7 cellular contexts compared by ENCODE assay signal in the genomic region with DNA sequence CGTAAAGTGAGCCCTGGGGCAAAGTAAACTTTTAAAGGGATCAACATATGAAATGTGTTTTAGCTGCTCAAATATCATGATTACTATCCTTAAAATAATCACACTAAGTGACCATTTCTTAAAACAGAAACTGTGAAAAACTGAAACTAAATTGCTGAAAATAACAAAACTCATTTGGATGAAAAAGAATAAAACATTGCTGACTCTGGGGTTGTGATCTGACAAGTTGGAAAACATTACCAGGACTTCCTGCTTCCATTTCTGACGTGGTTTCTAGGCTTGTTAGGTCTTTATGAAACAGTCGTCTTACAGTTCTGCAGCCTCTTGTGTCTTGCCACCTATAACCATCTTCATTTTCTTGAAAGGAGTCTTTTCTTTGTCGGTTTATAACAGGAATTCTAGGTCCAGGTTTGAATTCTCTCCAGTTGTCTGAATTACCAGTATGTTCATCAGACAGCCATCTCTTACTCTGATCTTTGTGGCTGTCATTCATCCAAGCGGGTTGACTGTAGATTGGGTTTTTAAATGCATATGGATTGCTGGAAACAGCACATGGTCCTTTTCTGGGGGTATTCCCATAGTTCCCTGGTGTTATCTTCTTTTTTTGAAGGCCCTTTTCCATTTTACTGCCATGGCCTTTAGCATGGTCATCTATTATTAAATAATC. TPM values are rescaled to one million over a fixed set of nuclear protein-coding genes. Genes with fewer than 3 reads are reported as not detected.
A peak's percentile ranks its signal among the peaks of the same experiment; 100 is the strongest.
DNase-seq lines count a peak whose midpoint lies in the region; ATAC-seq, FAIRE-seq and TF ChIP-seq lines count a peak whose summit lies in the region.

No MANE protein-coding gene starts in this region.

- no peak for TF ChIP-seq CTCF in epithelial cell of proximal tubule (conservative IDR thresholded peaks at IDR 0.05; ENCODE audit: low read depth, low read length)
- no peak for TF ChIP-seq CTCF in D721Med (IDR thresholded peaks at IDR 0.05; ENCODE audit: insufficient read depth, missing control alignments)

- H3K27me3 ChIP-seq in skeletal muscle satellite cell (ENCODE audit: control insufficient read depth, insufficient read depth, low read length), result no peaks in the 10 kb centered on the region

- ATAC-seq in GM21529 (IDR thresholded peaks at IDR 0.05; ENCODE audit: unreplicated experiment), result peak; percentile 20

- peak overlapping the region; percentile 78 for H3K4me2 ChIP-seq in skeletal muscle satellite cell (ENCODE audit: low read length)

- H3K4me1 ChIP-seq in skeletal muscle satellite cell (ENCODE audit: control insufficient read depth, insufficient read depth, low read length), result peaks cover 20% of the 10 kb centered on the region

- H3K9me3 ChIP-seq in skeletal muscle satellite cell (replicated peaks; ENCODE audit: low read length), result no peaks in the 10 kb centered on the region

- H3K4me3 ChIP-seq in epithelial cell of proximal tubule (ENCODE audit: low read depth, low read length) (peak overlapping the region; percentile 98), skeletal muscle satellite cell (ENCODE audit: low read length) (peak overlapping the region; percentile 92)

- H3K9ac ChIP-seq in skeletal muscle satellite cell (ENCODE audit: low read depth, low read length), result peak overlapping the region; percentile 96

- no peak for FAIRE-seq in D721Med (lab: Jason Lieb, UNC)

- peaks cover 26% of the 10 kb centered on the region for H3K36me3 ChIP-seq in skeletal muscle satellite cell (ENCODE audit: insufficient read depth, low read length)

- DNase-seq in RPMI8226, result peak; percentile 38
- DNase-seq in epithelial cell of proximal tubule (ENCODE audit: low read depth), result no peak
- no peak for DNase-seq in NCI-H2227 treated with DMSO at 0.1 percent for 48 hours (lab: John Stamatoyannopoulos, UW)
- DNase-seq in D721Med (ENCODE audit: insufficient read length, low spot score), result no peak
- no peak for DNase-seq in NCI-H510A (lab: John Stamatoyannopoulos, UW)

RNA-seq across cellular contexts. Expression of gene TUT7, which starts 1.6 kb away (rescaled TPM):
- total RNA-seq in epithelial cell of proximal tubule, result 11.1 and 25.4 TPM in 2 replicates
- 54.8 and 105 TPM in 2 replicates for total RNA-seq in skeletal muscle satellite cell (2012; rRNA removed)
